In the genomic region with DNA sequence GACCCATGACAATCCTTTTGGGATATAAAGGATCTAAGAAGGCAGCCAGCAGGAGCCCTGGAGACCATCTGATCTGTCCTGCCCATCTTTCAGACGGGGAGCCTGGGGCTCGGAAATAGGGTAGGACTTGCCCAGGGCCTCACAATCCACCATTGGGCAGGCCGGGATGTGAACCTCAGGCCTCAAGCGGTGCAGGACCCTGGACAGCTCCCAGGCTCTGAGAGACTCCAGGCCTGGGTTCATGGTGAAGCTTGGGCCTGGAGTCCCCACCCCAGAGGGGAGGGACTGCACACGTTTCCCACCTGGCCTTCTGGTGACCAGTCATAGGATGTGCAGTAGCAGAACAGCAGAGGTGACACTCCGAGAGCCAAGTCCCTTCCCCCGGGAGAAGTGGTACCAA, we compare ENCODE assay signal across 9 cellular contexts. TPM values are rescaled to one million over a fixed set of nuclear protein-coding genes. Genes with fewer than 3 reads are reported as not detected.
DNase-seq lines count a peak whose midpoint lies in the region; ATAC-seq and TF ChIP-seq lines count a peak whose summit lies in the region.
"Had no signal": no experiment of that assay in that cellular context is flagged by ENCODE, and none has a peak within 500 bp of the region (broad histone marks: within the 10 kb centered on the region; RNA-seq: fewer than 3 reads in every experiment).

No MANE protein-coding gene starts in this region.

- no peak for TF ChIP-seq CTCF in activated CD8-positive, alpha-beta T cell treated with anti-CD3 and anti-CD28 coated beads for 36 hours (IDR thresholded peaks at IDR 0.05)
- TF ChIP-seq CTCF in right atrium auricular region (IDR thresholded peaks at IDR 0.05), result no peak

- H3K36me3 Mint-ChIP-seq in activated CD8-positive, alpha-beta T cell treated with anti-CD3 and anti-CD28 coated beads for 36 hours (ENCODE audit: low read depth), result no peaks in the 10 kb centered on the region

- CTCF ChIA-PET in activated CD8-positive, alpha-beta T cell treated with anti-CD3 and anti-CD28 coated beads for 36 hours (lab: Charles Lee), result interaction anchor here (2.3 kb wide), 1 partner anchor 14 kb away, joined by 7 read pairs; no protein-coding TSS in a partner anchor

- H3K4me1 ChIP-seq in right atrium auricular region, result no peaks in the 10 kb centered on the region

- no peak overlapping the region for H3K27ac ChIP-seq in right atrium auricular region

- peak; percentile 45 for ATAC-seq in activated CD8-positive, alpha-beta T cell treated with anti-CD3 and anti-CD28 coated beads for 36 hours
- ATAC-seq in esophagus mucosa (no peak), GM18907 (IDR thresholded peaks at IDR 0.05; ENCODE audit: unreplicated experiment) (no peak), GM18520 (IDR thresholded peaks at IDR 0.05; ENCODE audit: unreplicated experiment) (no peak)

- H3K27ac Mint-ChIP-seq in activated CD8-positive, alpha-beta T cell treated with anti-CD3 and anti-CD28 coated beads for 36 hours, result no peak overlapping the region

- H3K4me1 Mint-ChIP-seq in activated CD8-positive, alpha-beta T cell treated with anti-CD3 and anti-CD28 coated beads for 36 hours (ENCODE audit: low read depth), result peaks cover 12% of the 10 kb centered on the region

- no peak overlapping the region for H3K4me3 ChIP-seq in right atrium auricular region

- no peak overlapping the region for H3K4me3 Mint-ChIP-seq in activated CD8-positive, alpha-beta T cell treated with anti-CD3 and anti-CD28 coated beads for 36 hours

- peaks cover 22% of the 10 kb centered on the region for H3K27me3 Mint-ChIP-seq in activated CD8-positive, alpha-beta T cell treated with anti-CD3 and anti-CD28 coated beads for 36 hours

- no peaks in the 10 kb centered on the region for H3K9me3 Mint-ChIP-seq in activated CD8-positive, alpha-beta T cell treated with anti-CD3 and anti-CD28 coated beads for 36 hours

- intact Hi-C loops in activated CD8-positive, alpha-beta T cell treated with anti-CD3 and anti-CD28 coated beads for 36 hours (cut with micrococcal nuclease), result no loop called here

- H3K27me3 ChIP-seq in right atrium auricular region, result no peaks in the 10 kb centered on the region

- POLR2A ChIA-PET in activated CD8-positive, alpha-beta T cell treated with anti-CD3 and anti-CD28 coated beads for 36 hours (lab: Charles Lee), result no interaction called here

- DNase-seq in COLO829 (ENCODE audit: low spot score) (peak; percentile 28), HuH-7.5 (ENCODE audit: low spot score) (peak; percentile 49), kidney glomerular epithelial cell (lab: John Stamatoyannopoulos, UW) (peak; percentile 1), right atrium auricular region (ENCODE audit: low spot score) (no peak)
- DNase-seq in activated CD8-positive, alpha-beta T cell treated with anti-CD3 and anti-CD28 coated beads for 36 hours, result peak; percentile 70
- DNase-seq: amniotic stem cell had no signal

- H3K36me3 ChIP-seq in right atrium auricular region, result no peaks in the 10 kb centered on the region

- H3K9me3 ChIP-seq in right atrium auricular region, result peaks cover 0 to 5% of the 10 kb centered on the region in 2 donors

RNA-seq across cellular contexts. Expression of gene RAPGEF1, which starts 36.6 kb away (rescaled TPM):
- total RNA-seq in activated CD8-positive, alpha-beta T cell treated with anti-CD3 and anti-CD28 coated beads for 36 hours, result 10 to 100 TPM; 84.5 to 85.2 TPM
- 21.0 TPM for total RNA-seq in esophagus mucosa
- total RNA-seq in right atrium auricular region, result 10 to 100 TPM; 59.5 to 65.1 TPM
